In genomic region chr22:47174671-47175111, GRCh38 we compare ENCODE assay signal across 22 cellular contexts.
DNase-seq lines count a peak whose midpoint lies in the region; ATAC-seq and TF ChIP-seq lines count a peak whose summit lies in the region.
"Had no signal": no experiment of that assay in that cellular context is flagged by ENCODE, and none has a peak within 500 bp of the region (broad histone marks: within the 10 kb centered on the region; RNA-seq: fewer than 3 reads in every experiment).

No MANE protein-coding gene starts in this region.

- H3K4me1 Mint-ChIP-seq in Caco-2 (ENCODE audit: low read depth, unreplicated experiment), result no peaks in the 10 kb centered on the region
- H3K4me1 Mint-ChIP-seq in chondrocyte (ENCODE audit: low read depth), result no peaks in the 10 kb centered on the region
- H3K4me1 Mint-ChIP-seq: activated naive CD4-positive, alpha-beta T cell treated with anti-CD3 and anti-CD28 coated beads, Interleukin-2, amount 50 U/mL, for 24 hours had no signal

- no peak overlapping the region for H3K4me3 Mint-ChIP-seq in Caco-2 (ENCODE audit: unreplicated experiment)
- no peak overlapping the region for H3K4me3 Mint-ChIP-seq in chondrocyte (ENCODE audit: unreplicated experiment)
- H3K4me3 Mint-ChIP-seq: activated naive CD4-positive, alpha-beta T cell treated with anti-CD3 and anti-CD28 coated beads, Interleukin-2, amount 50 U/mL, for 24 hours; activated T-cell treated with anti-CD3 and anti-CD28 coated beads, Interleukin-2, amount 50 U/mL, for 72 hours; memory B cell had no signal

- POLR2A ChIA-PET in Caco-2 (lab: Charles Lee), result no interaction called here

- H3K27ac Mint-ChIP-seq in Caco-2 (ENCODE audit: unreplicated experiment) (no peak overlapping the region), chondrocyte (ENCODE audit: unreplicated experiment) (no peak overlapping the region)
- H3K27ac Mint-ChIP-seq: activated naive CD4-positive, alpha-beta T cell treated with anti-CD3 and anti-CD28 coated beads, Interleukin-2, amount 50 U/mL, for 24 hours; activated T-cell treated with anti-CD3 and anti-CD28 coated beads, Interleukin-2, amount 50 U/mL, for 72 hours; memory B cell had no signal

- no peaks in the 10 kb centered on the region for H3K36me3 ChIP-seq in Caco-2 (ENCODE audit: control insufficient read depth, insufficient read depth, low read length)
- H3K36me3 ChIP-seq in psoas muscle (ENCODE audit: insufficient read depth in 1 of 2, low read depth in 1 of 2), result no peaks in the 10 kb centered on the region

- H3K4me1 ChIP-seq in Caco-2 (0 out of 2 replicates have a peak, but pooled peaks cover 3% of the 10 kb centered on the region), psoas muscle (no peaks in the 10 kb centered on the region)

- H3K9me3 ChIP-seq in Caco-2 (no peaks in the 10 kb centered on the region), psoas muscle (no peaks in the 10 kb centered on the region)

- H3K9me3 Mint-ChIP-seq in Caco-2 (ENCODE audit: unreplicated experiment) (no peaks in the 10 kb centered on the region), chondrocyte (ENCODE audit: low read depth) (peaks cover 1% of the 10 kb centered on the region)
- H3K9me3 Mint-ChIP-seq: activated naive CD4-positive, alpha-beta T cell treated with anti-CD3 and anti-CD28 coated beads, Interleukin-2, amount 50 U/mL, for 24 hours; memory B cell had no signal

- TF ChIP-seq CTCF in Caco-2 (IDR thresholded peaks at IDR 0.05; ENCODE audit: insufficient read depth in 1 of 2, low read depth in 1 of 2, low read length in 1 of 2, severe bottlenecking in 1 of 2, unreplicated experiment in 1 of 2) (no peak), chondrocyte (IDR thresholded peaks at IDR 0.05) (no peak), psoas muscle (IDR thresholded peaks at IDR 0.05) (no peak)

- no peaks in the 10 kb centered on the region for H3K27me3 Mint-ChIP-seq in Caco-2 (ENCODE audit: insufficient read depth, unreplicated experiment)
- no peaks in the 10 kb centered on the region for H3K27me3 Mint-ChIP-seq in chondrocyte (ENCODE audit: low read depth)
- H3K27me3 Mint-ChIP-seq: activated naive CD4-positive, alpha-beta T cell treated with anti-CD3 and anti-CD28 coated beads, Interleukin-2, amount 50 U/mL, for 24 hours; memory B cell had no signal

- no peak overlapping the region for H3K27ac ChIP-seq in psoas muscle
- H3K27ac ChIP-seq: C4-2B had no signal

- BruUV-seq in Caco-2 (replicated peaks; lab: Mats Ljungman, UMichigan), result no TSS peak

- ATAC-seq in left colon, result no peak
- peak in 2 of 4 donors; percentile 13 to 20 for ATAC-seq in psoas muscle
- ATAC-seq in GM19397 (IDR thresholded peaks at IDR 0.05; ENCODE audit: unreplicated experiment), result no peak
- ATAC-seq: activated CD4-positive, CD25-positive, alpha-beta regulatory T cell treated with anti-CD3 and anti-CD28 coated beads, Interleukin-2, amount 50 U/mL, for 24 hours; activated T-cell treated with anti-CD3 and anti-CD28 coated beads, Interleukin-2, amount 50 U/mL, for 72 hours; K562 had no signal

- no peaks in the 10 kb centered on the region for H3K27me3 ChIP-seq in Caco-2 (replicated peaks; ENCODE audit: control insufficient read depth, insufficient read depth, low read length)
- no peaks in the 10 kb centered on the region for H3K27me3 ChIP-seq in psoas muscle (ENCODE audit: insufficient read depth in 3 of 3, low read length in 2 of 3)

- H3K4me3 ChIP-seq in Caco-2 (ENCODE audit: low read depth, low read length) (no peak overlapping the region), psoas muscle (no peak overlapping the region)
- H3K4me3 ChIP-seq: K562 had no signal

- intact Hi-C loops in Caco-2 (cut with micrococcal nuclease; ENCODE audit: unreplicated experiment) (no loop called here), left colon (cut with DNase I, micrococcal nuclease) (no loop called here), psoas muscle (cut with DNase I) (no loop called here)

- CTCF ChIA-PET in Caco-2 (lab: Charles Lee), result no interaction called here

- 81 to 90% (median 87%) methylated on average over 12 to 14 of the region's 14 CpGs for WGBS in psoas muscle, 3 donors

- DNase-seq in Caco-2, result peak; percentile 22 to 30
- DNase-seq in chondrocyte (ENCODE audit: low spot score), result peak; percentile 90
- DNase-seq in left colon, result peak; percentile 2 to 18
- peak; percentile 7 to 40 for DNase-seq in psoas muscle
- no peak for DNase-seq in NCI-H82 treated with DMSO at 0.1 percent for 48 hours (lab: John Stamatoyannopoulos, UW; ENCODE audit: unreplicated experiment)
- DNase-seq in glomerular visceral epithelial cell (ENCODE audit: extremely low spot score), result no peak
- no peak for DNase-seq in OCI-M1 (lab: John Stamatoyannopoulos, UW)
- DNase-seq: activated T-cell treated with anti-CD3 and anti-CD28 coated beads, Interleukin-2, amount 50 U/mL, for 72 hours; cerebellar nuclear complex; effector CD4-positive, alpha-beta T cell; EL; foreskin melanocyte; MM.1S; NCI-H2171 treated with DMSO at 0.1 percent for 48 hours; NCI-H526; SW 1271 had no signal

- H3K36me3 Mint-ChIP-seq in Caco-2 (ENCODE audit: insufficient read depth, unreplicated experiment), result peaks cover 11% of the 10 kb centered on the region
- H3K36me3 Mint-ChIP-seq in chondrocyte (ENCODE audit: low read depth), result peaks cover 7% of the 10 kb centered on the region

Comparison
In these comparisons a context has a peak if more than half of its experiments do, and no peak if none do; other contexts are left out.
1. DNase-seq: peak in Caco-2 (2 of 2), chondrocyte (single experiment), left colon (2 of 2) and psoas muscle (2 of 2); none in NCI-H82 treated with DMSO at 0.1 percent for 48 hours (single experiment), glomerular visceral epithelial cell (single experiment) and OCI-M1 (single experiment).